Comparison of ENCODE assay signal across 15 cellular contexts in genomic region chr9:124980434-124980833, GRCh38. TPM values are rescaled to one million over a fixed set of nuclear protein-coding genes. Genes with fewer than 3 reads are reported as not detected.
DNase-seq lines count a peak whose midpoint lies in the region; ATAC-seq and TF ChIP-seq lines count a peak whose summit lies in the region.
"Had no signal": no experiment of that assay in that cellular context is flagged by ENCODE, and none has a peak within 500 bp of the region (broad histone marks: within the 10 kb centered on the region; RNA-seq: fewer than 3 reads in every experiment).

No MANE protein-coding gene starts in this region.

- peaks cover 5% of the 10 kb centered on the region for H3K36me3 Mint-ChIP-seq in progenitor cell of endocrine pancreas (ENCODE audit: insufficient read depth)

- H3K4me3 Mint-ChIP-seq in progenitor cell of endocrine pancreas (ENCODE audit: low read depth): no peak overlapping the region
- H3K4me3 Mint-ChIP-seq: B cell; CD8-positive, alpha-beta T cell; HFFc6 had no signal

- H3K4me1 Mint-ChIP-seq in progenitor cell of endocrine pancreas (ENCODE audit: low read depth): peaks cover 6% of the 10 kb centered on the region
- H3K4me1 Mint-ChIP-seq: B cell had no signal

- no peak for ATAC-seq in HG03469 (IDR thresholded peaks at IDR 0.05; ENCODE audit: unreplicated experiment)
- ATAC-seq: CD8-positive, alpha-beta T cell had no signal

- H3K9me3 Mint-ChIP-seq in progenitor cell of endocrine pancreas (ENCODE audit: low read depth): no peaks in the 10 kb centered on the region
- H3K9me3 Mint-ChIP-seq: CD4-positive, CD25-positive, alpha-beta regulatory T cell; CD8-positive, alpha-beta T cell; HFFc6 had no signal

- H3K27ac Mint-ChIP-seq in progenitor cell of endocrine pancreas: peak overlapping the region; percentile 77
- H3K27ac Mint-ChIP-seq: B cell; CD4-positive, CD25-positive, alpha-beta regulatory T cell; CD8-positive, alpha-beta T cell; HFFc6 had no signal

- H3K27me3 Mint-ChIP-seq in progenitor cell of endocrine pancreas: no peaks in the 10 kb centered on the region
- H3K27me3 Mint-ChIP-seq: B cell; CD4-positive, CD25-positive, alpha-beta regulatory T cell had no signal

- no peak for TF ChIP-seq CTCF in progenitor cell of endocrine pancreas (IDR thresholded peaks at IDR 0.05; ENCODE audit: unreplicated experiment)

- DNase-seq in NCI-H82 (lab: John Stamatoyannopoulos, UW) (peak; percentile 57), NCI-H82 treated with DMSO at 0.1 percent for 48 hours (lab: John Stamatoyannopoulos, UW; ENCODE audit: unreplicated experiment) (no peak), left kidney (ENCODE audit: low read depth, low spot score) (peak; percentile 32), progenitor cell of endocrine pancreas (ENCODE audit: low spot score, unreplicated experiment) (no peak), cerebellum (ENCODE audit: low spot score) (no peak)
- DNase-seq in stimulated activated naive CD4-positive, alpha-beta T cell treated with Interleukin-2 at 50 U/mL for 16 hours (lab: John Stamatoyannopoulos, UW): no peak
- DNase-seq: Caco-2; CD4-positive, CD25-positive, alpha-beta regulatory T cell; CD8-positive, alpha-beta T cell; DMS153; DND-41; GOT3; HFFc6 had no signal

RNA-seq across cellular contexts. Expression of gene GOLGA1, which starts 39.6 kb away (rescaled TPM):
- total RNA-seq in progenitor cell of endocrine pancreas: 19.4 and 20.9 TPM in 2 replicates
- total RNA-seq in cerebellum: 19.0 TPM

Comparison
In these comparisons a context has a peak if more than half of its experiments do, and no peak if none do; other contexts are left out.
1. DNase-seq: peak in NCI-H82 (single experiment) and left kidney (single experiment); none in NCI-H82 treated with DMSO at 0.1 percent for 48 hours (single experiment), progenitor cell of endocrine pancreas (single experiment), stimulated activated naive CD4-positive, alpha-beta T cell treated with Interleukin-2 at 50 U/mL for 16 hours (single experiment) and cerebellum (single experiment).